In genomic region chr10:72851524-72851923, GRCh38 we compare ENCODE assay signal across 26 cellular contexts. TPM values are rescaled to one million over a fixed set of nuclear protein-coding genes. Genes with fewer than 3 reads are reported as not detected.
DNase-seq lines count a peak whose midpoint lies in the region; ATAC-seq and TF ChIP-seq lines count a peak whose summit lies in the region.
"Had no signal": no experiment of that assay in that cellular context is flagged by ENCODE, and none has a peak within 500 bp of the region (broad histone marks: within the 10 kb centered on the region; RNA-seq: fewer than 3 reads in every experiment).

No MANE protein-coding gene starts in this region.

- no peaks in the 10 kb centered on the region for H3K79me2 ChIP-seq in neural progenitor cell (ENCODE audit: low read depth)

- H3K9me3 ChIP-seq in neural progenitor cell (ENCODE audit: low read depth), result no peaks in the 10 kb centered on the region
- no peaks in the 10 kb centered on the region for H3K9me3 ChIP-seq in upper lobe of right lung

- H3K9ac ChIP-seq in neural progenitor cell, result no peak overlapping the region
- H3K9ac ChIP-seq: BLaER1 treated with 17β-estradiol and CSF1 and Interleukin-3, amounts not matched to agents 10 nM and 100 nM had no signal

- H3K36me3 ChIP-seq in neural progenitor cell (no peaks in the 10 kb centered on the region), upper lobe of right lung (no peaks in the 10 kb centered on the region)

- CTCF ChIA-PET in RWPE1 (lab: Yijun Ruan, JAX), result no interaction called here

- H3K27ac Mint-ChIP-seq in neural progenitor cell, result peak overlapping the region; percentile 8
- H3K27ac Mint-ChIP-seq in activated naive CD4-positive, alpha-beta T cell treated with anti-CD3 and anti-CD28 coated beads, Interleukin-2, amount 50 U/mL, for 72 hours, result no peak overlapping the region
- H3K27ac Mint-ChIP-seq: B cell; CD4-positive, alpha-beta memory T cell; CD4-positive, CD25-positive, alpha-beta regulatory T cell had no signal

- H3K4me2 ChIP-seq in neural progenitor cell, result no peak overlapping the region
- H3K4me2 ChIP-seq: A549; BLaER1 treated with 17β-estradiol and CSF1 and Interleukin-3, amounts not matched to agents 10 nM and 100 nM had no signal

- peak; percentile 55 for ATAC-seq in upper lobe of right lung
- ATAC-seq in activated naive CD4-positive, alpha-beta T cell treated with anti-CD3 and anti-CD28 coated beads, Interleukin-2, amount 50 U/mL, for 72 hours, result no peak
- ATAC-seq: A549, GM12878 had no signal

- H2AFZ ChIP-seq in neural progenitor cell (replicated peaks), result no peak overlapping the region

- H3K27me3 Mint-ChIP-seq in neural progenitor cell (ENCODE audit: insufficient read depth, low read depth), result no peaks in the 10 kb centered on the region
- H3K27me3 Mint-ChIP-seq: B cell; CD4-positive, alpha-beta memory T cell; CD4-positive, CD25-positive, alpha-beta regulatory T cell; CD8-positive, alpha-beta memory T cell had no signal

- H3K4me3 Mint-ChIP-seq in neural progenitor cell, result no peak overlapping the region
- H3K4me3 Mint-ChIP-seq: B cell; CD4-positive, CD25-positive, alpha-beta regulatory T cell; CD8-positive, alpha-beta memory T cell had no signal

- no peaks in the 10 kb centered on the region for H3K9me3 Mint-ChIP-seq in neural progenitor cell
- peaks cover 0 to 6% of the 10 kb centered on the region in 2 donors for H3K9me3 Mint-ChIP-seq in activated naive CD4-positive, alpha-beta T cell treated with anti-CD3 and anti-CD28 coated beads, Interleukin-2, amount 50 U/mL, for 72 hours
- H3K9me3 Mint-ChIP-seq: CD8-positive, alpha-beta memory T cell had no signal

- POLR2A ChIA-PET in RWPE1 (lab: Yijun Ruan, JAX; ENCODE audit: low non-redundant PET), result no interaction called here

- no peaks in the 10 kb centered on the region for H3K27me3 ChIP-seq in neural progenitor cell
- H3K27me3 ChIP-seq in upper lobe of right lung, result no peaks in the 10 kb centered on the region
- H3K27me3 ChIP-seq: BLaER1 treated with 17β-estradiol and CSF1 and Interleukin-3, amounts not matched to agents 10 nM and 100 nM had no signal

- H3F3A ChIP-seq in neural progenitor cell (ENCODE audit: low read depth), result no peaks in the 10 kb centered on the region

- H3K4me1 Mint-ChIP-seq in neural progenitor cell, result no peaks in the 10 kb centered on the region
- H3K4me1 Mint-ChIP-seq: B cell; CD4-positive, alpha-beta memory T cell; CD8-positive, alpha-beta memory T cell had no signal

- H3K4me3 ChIP-seq in neural progenitor cell, result no peak overlapping the region
- H3K4me3 ChIP-seq in upper lobe of right lung, result no peak overlapping the region
- H3K4me3 ChIP-seq: A549, GM12878 had no signal

- H3K27ac ChIP-seq in neural progenitor cell (no peak overlapping the region), upper lobe of right lung (no peak overlapping the region), RWPE1 (no peak overlapping the region)
- H3K27ac ChIP-seq: 22Rv1; A549; BLaER1 treated with 17β-estradiol and CSF1 and Interleukin-3, amounts not matched to agents 10 nM and 100 nM; C4-2B had no signal

- H3K4me1 ChIP-seq in neural progenitor cell (no peaks in the 10 kb centered on the region), upper lobe of right lung (no peaks in the 10 kb centered on the region)
- H3K4me1 ChIP-seq: BLaER1 treated with 17β-estradiol and CSF1 and Interleukin-3, amounts not matched to agents 10 nM and 100 nM had no signal

- no peaks in the 10 kb centered on the region for H4K20me1 ChIP-seq in neural progenitor cell (ENCODE audit: low read depth)
- H4K20me1 ChIP-seq: BLaER1 treated with 17β-estradiol and CSF1 and Interleukin-3, amounts not matched to agents 10 nM and 100 nM had no signal

- intact Hi-C loops in upper lobe of right lung (cut with DNase I), result no loop called here

- peaks cover 10% of the 10 kb centered on the region for H3K36me3 Mint-ChIP-seq in neural progenitor cell
- peaks cover 0 to 4% of the 10 kb centered on the region in 2 donors for H3K36me3 Mint-ChIP-seq in activated naive CD4-positive, alpha-beta T cell treated with anti-CD3 and anti-CD28 coated beads, Interleukin-2, amount 50 U/mL, for 72 hours

- peak; percentile 50 for DNase-seq in CD1c-positive myeloid dendritic cell (ENCODE audit: extremely low spot score)
- no peak for DNase-seq in neural progenitor cell (ENCODE audit: low spot score)
- no peak for DNase-seq in upper lobe of right lung
- DNase-seq in RWPE1 (ENCODE audit: low spot score), result no peak
- no peak for DNase-seq in activated naive CD4-positive, alpha-beta T cell treated with anti-CD3 and anti-CD28 coated beads, Interleukin-2, amount 50 U/mL, for 72 hours (ENCODE audit: low spot score in 2 of 2)
- DNase-seq: AML-193; CD4-positive, alpha-beta memory T cell; CD4-positive, CD25-positive, alpha-beta regulatory T cell; CD8-positive, alpha-beta memory T cell; COR-L47; DMS 273 treated with DMSO at 0.1 percent for 48 hours; DMS153; DMS53; DMS79; DND-41; EL; GDM1 had no signal

- TF ChIP-seq CTCF in neural progenitor cell (IDR thresholded peaks at IDR 0.05), result no peak
- TF ChIP-seq CTCF in upper lobe of right lung (IDR thresholded peaks at IDR 0.05), result no peak
- no peak for TF ChIP-seq CTCF in RWPE1 (conservative IDR thresholded peaks at IDR 0.05; ENCODE audit: low read depth)

RNA-seq across cellular contexts. Expression of gene OIT3, which starts 42.0 kb away (rescaled TPM):
- total RNA-seq in neural progenitor cell (ENCODE audit: low replicate concordance), result not detected in 2 replicates
- total RNA-seq in upper lobe of right lung, result not detected
- not detected for total RNA-seq in activated naive CD4-positive, alpha-beta T cell treated with anti-CD3 and anti-CD28 coated beads, Interleukin-2, amount 50 U/mL, for 72 hours
- total RNA-seq: A172; B cell; CD4-positive, CD25-positive, alpha-beta regulatory T cell; CD8-positive, alpha-beta memory T cell; Daoy; G401; GM12878 had no signal
